Comparison of ENCODE assay signal across 15 cellular contexts in the genomic region with DNA sequence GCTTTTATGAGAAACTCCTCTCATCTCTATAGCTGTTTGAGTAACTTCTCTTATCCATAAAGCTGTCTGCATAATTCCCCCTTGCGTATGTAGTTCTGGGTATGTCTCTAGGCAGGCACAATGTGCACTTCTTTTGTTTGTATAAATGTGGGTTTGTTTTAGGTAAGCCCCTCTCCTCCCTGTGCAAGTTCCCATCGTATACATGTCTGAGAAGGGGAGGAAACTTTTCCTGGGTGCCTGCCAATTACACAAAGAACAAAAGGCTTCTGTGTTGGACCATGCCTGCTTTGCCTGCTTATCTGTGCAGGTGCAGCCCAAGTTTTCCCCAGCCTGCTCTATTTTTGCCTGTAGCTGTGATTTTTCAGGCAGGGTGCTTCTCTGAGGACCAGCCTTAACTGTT.
DNase-seq lines count a peak whose midpoint lies in the region; ATAC-seq, FAIRE-seq and TF ChIP-seq lines count a peak whose summit lies in the region.
"Had no signal": no experiment of that assay in that cellular context is flagged by ENCODE, and none has a peak within 500 bp of the region (broad histone marks: within the 10 kb centered on the region; RNA-seq: fewer than 3 reads in every experiment).

No MANE protein-coding gene starts in this region.

- ATAC-seq in GM19463 (IDR thresholded peaks at IDR 0.05; ENCODE audit: unreplicated experiment) (peak; percentile 44), GM18861 (IDR thresholded peaks at IDR 0.05; ENCODE audit: unreplicated experiment) (no peak)
- ATAC-seq: CD8-positive, alpha-beta T cell had no signal

- TF ChIP-seq CTCF in choroid plexus epithelial cell (conservative IDR thresholded peaks at IDR 0.05; ENCODE audit: low read depth, low read length), result no peak
- no peak for TF ChIP-seq CTCF in prostate gland (IDR thresholded peaks at IDR 0.05)

- no peak overlapping the region for H3K27ac ChIP-seq in prostate gland
- H3K27ac ChIP-seq: GM23248 had no signal

- DNase-seq in M059J (ENCODE audit: low read depth), result peak; percentile 13
- peak; percentile 4 for DNase-seq in choroid plexus epithelial cell (ENCODE audit: low read depth)
- DNase-seq in prostate gland (ENCODE audit: low spot score), result peak; percentile 26
- DNase-seq in activated T-cell treated with anti-CD3 and anti-CD28 coated beads for 4 hours, result no peak
- no peak for DNase-seq in RCC 7860 (ENCODE audit: low spot score)
- DNase-seq in RKO (ENCODE audit: low spot score), result no peak
- DNase-seq: activated T-cell treated with anti-CD3 and anti-CD28 coated beads, Interleukin-2, amount 50 U/mL, for 48 hours; CD8-positive, alpha-beta T cell; GM23248; KBM-7; NCI-H510A; posterior cingulate gyrus; SHP77 had no signal

- intact Hi-C loops in prostate gland (cut with DNase I), result loop anchor here (10.0 kb wide), 1 partner anchor 1313 kb away; no protein-coding TSS in a partner anchor

- H3K36me3 ChIP-seq in prostate gland, result no peaks in the 10 kb centered on the region

- H3K27me3 ChIP-seq in prostate gland (replicated peaks; ENCODE audit: insufficient read depth), result no peaks in the 10 kb centered on the region

- no peaks in the 10 kb centered on the region for H3K4me1 ChIP-seq in prostate gland (replicated peaks)

- H3K4me3 ChIP-seq in choroid plexus epithelial cell (ENCODE audit: low read depth, low read length), result no peak overlapping the region
- H3K4me3 ChIP-seq in prostate gland, result no peak overlapping the region
- H3K4me3 ChIP-seq: GM23248 had no signal

- WGBS in prostate gland, result 17% methylated on average over 2 of the region's 2 CpGs

- H3K9me3 ChIP-seq in prostate gland, result no peaks in the 10 kb centered on the region

- FAIRE-seq in RCC 7860 (lab: Jason Lieb, UNC), result no peak

- no peak for TF ChIP-seq POLR2A in prostate gland (IDR thresholded peaks at IDR 0.05)

Comparison
In these comparisons a context has a peak if more than half of its experiments do, and no peak if none do; other contexts are left out.
1. DNase-seq: peak in M059J (single experiment), choroid plexus epithelial cell (single experiment) and prostate gland (single experiment); none in activated T-cell treated with anti-CD3 and anti-CD28 coated beads for 4 hours (single experiment), RCC 7860 (single experiment) and RKO (single experiment).